12 cellular contexts compared by ENCODE assay signal in the genomic region with DNA sequence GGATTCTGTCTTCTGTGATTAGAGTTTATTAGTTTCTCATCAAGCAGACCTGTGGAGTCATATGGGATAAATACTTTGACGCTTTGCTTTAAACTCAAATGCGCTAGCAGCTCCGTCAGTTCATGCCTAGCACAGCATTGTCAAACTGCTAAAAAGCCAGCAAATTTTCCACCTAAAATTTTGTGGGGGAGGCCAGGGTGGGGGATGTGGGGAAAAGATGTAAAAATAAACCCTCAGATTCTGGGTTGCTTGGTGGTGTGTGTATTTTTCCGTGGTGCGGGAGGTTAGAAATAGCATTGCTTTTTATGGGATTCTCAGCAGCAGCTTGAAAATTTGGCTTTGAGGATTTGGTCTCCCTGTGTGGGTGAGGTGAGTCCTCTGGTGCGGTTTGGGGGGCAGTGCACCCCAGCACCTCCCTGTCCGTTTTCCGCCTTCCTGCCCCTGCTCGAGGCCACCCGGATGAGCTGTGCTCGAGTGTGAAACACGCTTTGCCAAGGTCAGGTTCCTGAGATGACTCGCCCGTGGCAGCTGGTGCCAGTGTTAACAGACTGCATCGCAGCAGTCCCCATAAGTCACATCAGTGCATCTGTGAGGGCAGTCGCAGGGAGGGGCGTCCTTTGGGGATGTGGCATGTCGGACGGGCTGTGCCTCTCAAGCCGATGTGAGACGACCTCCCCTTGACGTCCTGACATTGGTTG.
A peak's percentile ranks its signal among the peaks of the same experiment; 100 is the strongest.
DNase-seq lines count a peak whose midpoint lies in the region; ATAC-seq and TF ChIP-seq lines count a peak whose summit lies in the region.
"Had no signal": no experiment of that assay in that cellular context is flagged by ENCODE, and none has a peak within 500 bp of the region (broad histone marks: within the 10 kb centered on the region; RNA-seq: fewer than 3 reads in every experiment).

No MANE protein-coding gene starts in this region.

- no peaks in the 10 kb centered on the region for H4K20me1 ChIP-seq in PC-9 (ENCODE audit: insufficient read depth)

- H3K9me3 ChIP-seq in esophagus muscularis mucosa (no peaks in the 10 kb centered on the region), PC-9 (ENCODE audit: insufficient read depth, low read depth) (no peaks in the 10 kb centered on the region)
- H3K9me3 ChIP-seq: vagina had no signal

- WGBS in esophagus muscularis mucosa: 62% methylated on average over 22 of the region's 22 CpGs

- no peak for TF ChIP-seq CTCF in activated CD8-positive, alpha-beta T cell treated with anti-CD3 and anti-CD28 coated beads for 36 hours (IDR thresholded peaks at IDR 0.05)
- no peak for TF ChIP-seq CTCF in esophagus muscularis mucosa (IDR thresholded peaks at IDR 0.05)
- TF ChIP-seq CTCF in PC-9 (conservative IDR thresholded peaks at IDR 0.05): no peak

- H3K27me3 ChIP-seq in esophagus muscularis mucosa (no peaks in the 10 kb centered on the region), PC-9 (ENCODE audit: insufficient read depth, low read depth) (peaks cover 94% of the 10 kb centered on the region)
- H3K27me3 ChIP-seq: vagina had no signal

- H2AFZ ChIP-seq in PC-9: no peak overlapping the region

- CTCF ChIA-PET in activated CD8-positive, alpha-beta memory T cell treated with anti-CD3 and anti-CD28 coated beads, Interleukin-2, amount 10 ng/mL, durations not matched to agents 7 days and 5 days (lab: Charles Lee): interaction anchor here (1.1 kb wide), 1 partner anchor 10 kb away, joined by 6 read pairs; no protein-coding TSS in a partner anchor
- CTCF ChIA-PET in activated CD8-positive, alpha-beta T cell treated with anti-CD3 and anti-CD28 coated beads for 36 hours (lab: Charles Lee): interaction anchor here (1.4 kb wide), 1 partner anchor 10 kb away, joined by 5 read pairs; no protein-coding TSS in a partner anchor
- CTCF ChIA-PET in PC-9 (lab: Charles Lee): no interaction called here

- no peaks in the 10 kb centered on the region for H3K79me2 ChIP-seq in PC-9 (ENCODE audit: low read depth)

- H3K36me3 ChIP-seq in esophagus muscularis mucosa (peaks cover 0 to 8% (median 3%) of the 10 kb centered on the region in 4 donors), PC-9 (ENCODE audit: low read depth) (no peaks in the 10 kb centered on the region)
- H3K36me3 ChIP-seq: vagina, WERI-Rb-1 had no signal

- H3K27me3 Mint-ChIP-seq in activated CD8-positive, alpha-beta memory T cell treated with anti-CD3 and anti-CD28 coated beads, Interleukin-2, amount 10 ng/mL, durations not matched to agents 7 days and 5 days: peaks cover 26% of the 10 kb centered on the region
- H3K27me3 Mint-ChIP-seq in activated CD8-positive, alpha-beta T cell treated with anti-CD3 and anti-CD28 coated beads for 36 hours: no peaks in the 10 kb centered on the region
- no peaks in the 10 kb centered on the region for H3K27me3 Mint-ChIP-seq in stimulated activated naive CD8-positive, alpha-beta T cell treated with anti-CD3 and anti-CD28 coated beads, Interleukin-15, amount 100 ng/mL, for 72 hours

- TF ChIP-seq EP300 in esophagus muscularis mucosa (IDR thresholded peaks at IDR 0.05): no peak

- H3K9me3 Mint-ChIP-seq in activated CD8-positive, alpha-beta memory T cell treated with anti-CD3 and anti-CD28 coated beads, Interleukin-2, amount 10 ng/mL, durations not matched to agents 7 days and 5 days (ENCODE audit: low read depth): no peaks in the 10 kb centered on the region
- peaks cover 5% of the 10 kb centered on the region for H3K9me3 Mint-ChIP-seq in activated CD8-positive, alpha-beta T cell treated with anti-CD3 and anti-CD28 coated beads for 36 hours
- H3K9me3 Mint-ChIP-seq in stimulated activated naive CD8-positive, alpha-beta T cell treated with anti-CD3 and anti-CD28 coated beads, Interleukin-15, amount 100 ng/mL, for 72 hours: peaks cover 5% of the 10 kb centered on the region in 2 donors

- H3K9me2 ChIP-seq in PC-9 (ENCODE audit: insufficient read depth): no peaks in the 10 kb centered on the region

- peak overlapping the region; percentile 13 to 31 (median 27) for H3K4me3 ChIP-seq in esophagus muscularis mucosa
- no peak overlapping the region for H3K4me3 ChIP-seq in PC-9
- H3K4me3 ChIP-seq: vagina had no signal

- POLR2A ChIA-PET in activated CD8-positive, alpha-beta T cell treated with anti-CD3 and anti-CD28 coated beads for 36 hours (lab: Charles Lee): interaction anchor here (0.6 to 1.5 kb wide), 4 partner anchors 10 to 93 kb away, joined by 3 to 4 read pairs (median 3); no protein-coding TSS in a partner anchor
- POLR2A ChIA-PET in PC-9 (lab: Charles Lee; ENCODE audit: unreplicated experiment): no interaction called here

- no peak overlapping the region for H3K4me2 ChIP-seq in PC-9

- intact Hi-C loops in activated CD8-positive, alpha-beta T cell treated with anti-CD3 and anti-CD28 coated beads for 36 hours (cut with micrococcal nuclease): no loop called here
- intact Hi-C loops in esophagus muscularis mucosa (cut with DNase I): no loop called here
- intact Hi-C loops in PC-9 (cut with micrococcal nuclease; ENCODE audit: unreplicated experiment): no loop called here

- H3K4me1 Mint-ChIP-seq in activated CD8-positive, alpha-beta memory T cell treated with anti-CD3 and anti-CD28 coated beads, Interleukin-2, amount 10 ng/mL, durations not matched to agents 7 days and 5 days: peaks cover 73% of the 10 kb centered on the region
- H3K4me1 Mint-ChIP-seq in activated CD8-positive, alpha-beta T cell treated with anti-CD3 and anti-CD28 coated beads for 36 hours (ENCODE audit: low read depth): peaks cover 76% of the 10 kb centered on the region
- peaks cover 74% of the 10 kb centered on the region for H3K4me1 Mint-ChIP-seq in stimulated activated naive CD8-positive, alpha-beta T cell treated with anti-CD3 and anti-CD28 coated beads, Interleukin-15, amount 100 ng/mL, for 72 hours

- peak overlapping the region; percentile 42 for H3K27ac Mint-ChIP-seq in activated CD8-positive, alpha-beta memory T cell treated with anti-CD3 and anti-CD28 coated beads, Interleukin-2, amount 10 ng/mL, durations not matched to agents 7 days and 5 days
- peak overlapping the region; percentile 50 for H3K27ac Mint-ChIP-seq in activated CD8-positive, alpha-beta T cell treated with anti-CD3 and anti-CD28 coated beads for 36 hours
- no peak overlapping the region for H3K27ac Mint-ChIP-seq in stimulated activated naive CD8-positive, alpha-beta T cell treated with anti-CD3 and anti-CD28 coated beads, Interleukin-15, amount 100 ng/mL, for 72 hours

- H3K36me3 Mint-ChIP-seq in activated CD8-positive, alpha-beta memory T cell treated with anti-CD3 and anti-CD28 coated beads, Interleukin-2, amount 10 ng/mL, durations not matched to agents 7 days and 5 days: peaks cover 22% of the 10 kb centered on the region
- H3K36me3 Mint-ChIP-seq in activated CD8-positive, alpha-beta T cell treated with anti-CD3 and anti-CD28 coated beads for 36 hours (ENCODE audit: low read depth): peaks cover 14% of the 10 kb centered on the region

- peak; percentile 76 for ATAC-seq in activated CD8-positive, alpha-beta memory T cell treated with anti-CD3 and anti-CD28 coated beads, Interleukin-2, amount 10 ng/mL, durations not matched to agents 7 days and 5 days
- ATAC-seq in activated CD8-positive, alpha-beta T cell treated with anti-CD3 and anti-CD28 coated beads for 36 hours: peak; percentile 72
- ATAC-seq in stimulated activated naive CD8-positive, alpha-beta T cell treated with anti-CD3 and anti-CD28 coated beads, Interleukin-15, amount 100 ng/mL, for 72 hours: peak; percentile 52
- no peak for ATAC-seq in GM21390 (IDR thresholded peaks at IDR 0.05; ENCODE audit: unreplicated experiment)

- H3K27ac ChIP-seq in esophagus muscularis mucosa (replicated peaks in 1 of 4) (peak overlapping the region; percentile 13 to 50 (median 45)), PC-9 (no peak overlapping the region)
- H3K27ac ChIP-seq: vagina, WERI-Rb-1 had no signal

- peak; percentile 84 for DNase-seq in activated CD8-positive, alpha-beta memory T cell treated with anti-CD3 and anti-CD28 coated beads, Interleukin-2, amount 10 ng/mL, durations not matched to agents 7 days and 5 days
- DNase-seq in activated CD8-positive, alpha-beta memory T cell treated with anti-CD3 and anti-CD28 coated beads, Interleukin-2, amount 50 U/mL, for 4 hours: no peak
- peak; percentile 74 for DNase-seq in activated CD8-positive, alpha-beta T cell treated with anti-CD3 and anti-CD28 coated beads for 36 hours
- no peak for DNase-seq in esophagus muscularis mucosa (ENCODE audit: extremely low spot score)
- DNase-seq in stimulated activated naive CD8-positive, alpha-beta T cell treated with anti-CD3 and anti-CD28 coated beads, Interleukin-15, amount 100 ng/mL, for 72 hours: peak in 1 of 2 donors; percentile 39
- DNase-seq in PC-9: no peak
- no peak for DNase-seq in DMS153 treated with DMSO at 0.1 percent for 48 hours (lab: John Stamatoyannopoulos, UW; ENCODE audit: unreplicated experiment)
- DNase-seq: NCI-H1417, NCI-H69, WERI-Rb-1 had no signal

- no peaks in the 10 kb centered on the region for H3F3A ChIP-seq in PC-9 (ENCODE audit: insufficient read depth, low read depth)

- TF ChIP-seq POLR2A in esophagus muscularis mucosa (IDR thresholded peaks at IDR 0.05; ENCODE audit: low read depth): no peak

- no TSS peak for BruUV-seq in PC-9 (replicated peaks; lab: Mats Ljungman, UMichigan)

- H3K4me1 ChIP-seq in esophagus muscularis mucosa (peaks cover 15 to 58% (median 42%) of the 10 kb centered on the region in 4 donors), PC-9 (replicated peaks; ENCODE audit: insufficient read depth) (no peaks in the 10 kb centered on the region)

- H3K4me3 Mint-ChIP-seq in activated CD8-positive, alpha-beta memory T cell treated with anti-CD3 and anti-CD28 coated beads, Interleukin-2, amount 10 ng/mL, durations not matched to agents 7 days and 5 days: peak overlapping the region; percentile 7
- peak overlapping the region; percentile 7 for H3K4me3 Mint-ChIP-seq in activated CD8-positive, alpha-beta T cell treated with anti-CD3 and anti-CD28 coated beads for 36 hours
- peak overlapping the region; percentile 44 to 49 for H3K4me3 Mint-ChIP-seq in stimulated activated naive CD8-positive, alpha-beta T cell treated with anti-CD3 and anti-CD28 coated beads, Interleukin-15, amount 100 ng/mL, for 72 hours

Comparison
In these comparisons a context has a peak if more than half of its experiments do, and no peak if none do; other contexts are left out.
1. DNase-seq: peak in activated CD8-positive, alpha-beta memory T cell treated with anti-CD3 and anti-CD28 coated beads, Interleukin-2, amount 10 ng/mL, durations not matched to agents 7 days and 5 days (single experiment) and activated CD8-positive, alpha-beta T cell treated with anti-CD3 and anti-CD28 coated beads for 36 hours (single experiment); none in activated CD8-positive, alpha-beta memory T cell treated with anti-CD3 and anti-CD28 coated beads, Interleukin-2, amount 50 U/mL, for 4 hours (single experiment), esophagus muscularis mucosa (single experiment), PC-9 (0 of 2) and DMS153 treated with DMSO at 0.1 percent for 48 hours (single experiment).
2. H3K27ac Mint-ChIP-seq: peak in activated CD8-positive, alpha-beta memory T cell treated with anti-CD3 and anti-CD28 coated beads, Interleukin-2, amount 10 ng/mL, durations not matched to agents 7 days and 5 days (single experiment) and activated CD8-positive, alpha-beta T cell treated with anti-CD3 and anti-CD28 coated beads for 36 hours (single experiment); none in stimulated activated naive CD8-positive, alpha-beta T cell treated with anti-CD3 and anti-CD28 coated beads, Interleukin-15, amount 100 ng/mL, for 72 hours (0 of 2).
3. Peak in every context shown above with its lines, with median percentiles within 50 percentile points of each other: H3K4me3 Mint-ChIP-seq.